ENCODE assay signal across 1 cellular context in genomic region chr1:241839369-241839990, GRCh38.
TF ChIP-seq lines count a peak whose summit lies in the region.

No MANE protein-coding gene starts in this region.

TF ChIP-seq in IMR-90, 13 proteins besides CTCF, POLR2A, EP300 and RAD21:
- TF ChIP-seq USF2 (IDR thresholded peaks at IDR 0.05; ENCODE audit: low read depth, low read length), result no peak
TF ChIP-seq in IMR-90: peak in this region for 0.
